1 cellular context compared by ENCODE assay signal in the genomic region with DNA sequence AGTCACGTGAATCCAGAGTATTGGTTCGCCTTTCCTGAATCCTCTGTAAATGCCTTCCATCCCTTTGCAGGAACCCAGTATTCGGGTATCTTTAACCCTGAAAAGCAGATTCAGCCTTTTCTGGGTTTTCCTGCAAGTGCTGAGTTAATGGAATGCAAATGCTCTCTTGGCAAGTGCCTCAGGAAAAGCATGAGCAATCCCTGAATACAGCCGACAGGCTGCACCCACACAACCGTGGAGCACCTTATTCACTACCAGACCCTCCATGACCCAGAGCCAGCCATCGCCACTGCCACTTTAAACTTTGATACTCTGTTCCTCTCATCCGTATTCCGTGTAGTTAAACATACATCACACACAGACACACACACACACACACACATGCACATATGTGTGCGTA.
TF ChIP-seq lines count a peak whose summit lies in the region.

No MANE protein-coding gene starts in this region.

TF ChIP-seq in SK-N-SH, 30 proteins besides CTCF, POLR2A, EP300 and RAD21 (continued from another document):
- TF ChIP-seq TAF1 (IDR thresholded peaks at IDR 0.05; ENCODE audit: borderline replicate concordance, low read depth, low read length) (no peak), RFX5 (IDR thresholded peaks at IDR 0.05; ENCODE audit: low read length) (no peak), SIN3A (IDR thresholded peaks at IDR 0.05; ENCODE audit: borderline replicate concordance, low read depth, low read length) (no peak)
TF ChIP-seq in SK-N-SH: peak in this region for 0.
